In genomic region chr9:87118594-87118993, GRCh38 we compare ENCODE assay signal across 17 cellular contexts.
"Had no signal": no experiment of that assay in that cellular context is flagged by ENCODE, and none has a peak within 500 bp of the region (broad histone marks: within the 10 kb centered on the region; RNA-seq: fewer than 3 reads in every experiment).

No MANE protein-coding gene starts in this region.

- H2AFZ ChIP-seq: hepatocyte had no signal

- H3K36me3 Mint-ChIP-seq: natural killer cell; stimulated activated effector memory CD8-positive, alpha-beta T cell treated with anti-CD3 and anti-CD28 coated beads, Interleukin-12 subunit alpha, Interleukin-12 subunit beta, amount 100 ng/mL, for 72 hours had no signal

- H3K4me2 ChIP-seq: hepatocyte had no signal

- H3K27me3 ChIP-seq: foreskin keratinocyte, hepatocyte, right atrium auricular region, tibial artery, upper lobe of left lung, vagina had no signal

- H3K36me3 ChIP-seq: right atrium auricular region, tibial artery, upper lobe of left lung, vagina had no signal

- DNase-seq: effector memory CD4-positive, alpha-beta T cell; head of caudate nucleus; natural killer cell; stimulated activated CD4-positive, alpha-beta T cell treated with anti-CD3 and anti-CD28 coated beads, Interleukin-4, amount 100 ng/mL, for 1 hour; stimulated activated CD8-positive, alpha-beta memory T cell treated with anti-CD3 and anti-CD28 coated beads, Interleukin-4, amount 100 ng/mL, for 48 hours; tibial artery had no signal

- H3K4me3 ChIP-seq: hepatocyte, mucosa of descending colon, right atrium auricular region, smooth muscle cell, tibial artery, upper lobe of left lung, vagina had no signal

- H3K9me3 Mint-ChIP-seq: natural killer cell; neural crest cell; stimulated activated effector memory CD8-positive, alpha-beta T cell treated with anti-CD3 and anti-CD28 coated beads, Interleukin-12 subunit alpha, Interleukin-12 subunit beta, amount 100 ng/mL, for 72 hours; stimulated activated naive CD8-positive, alpha-beta T cell treated with anti-CD3 and anti-CD28 coated beads, Interleukin-15, Interleukin-2, amounts not matched to agents 100 ng/mL and 50 ng/mL, for 24 hours had no signal

- H3K27ac ChIP-seq: foreskin keratinocyte, hepatocyte, right atrium auricular region, upper lobe of left lung, vagina had no signal

- H3K9me3 ChIP-seq: mucosa of descending colon, right atrium auricular region, tibial artery, upper lobe of left lung, vagina had no signal

- H3K79me2 ChIP-seq: hepatocyte had no signal

- H3K4me1 Mint-ChIP-seq: natural killer cell, neural crest cell had no signal

- H3K4me3 Mint-ChIP-seq: natural killer cell; neural crest cell; stimulated activated effector memory CD8-positive, alpha-beta T cell treated with anti-CD3 and anti-CD28 coated beads, Interleukin-12 subunit alpha, Interleukin-12 subunit beta, amount 100 ng/mL, for 72 hours; stimulated activated naive CD8-positive, alpha-beta T cell treated with anti-CD3 and anti-CD28 coated beads, Interleukin-15, Interleukin-2, amounts not matched to agents 100 ng/mL and 50 ng/mL, for 24 hours had no signal

- H3K27ac Mint-ChIP-seq: natural killer cell; stimulated activated effector memory CD8-positive, alpha-beta T cell treated with anti-CD3 and anti-CD28 coated beads, Interleukin-12 subunit alpha, Interleukin-12 subunit beta, amount 100 ng/mL, for 72 hours; stimulated activated naive CD8-positive, alpha-beta T cell treated with anti-CD3 and anti-CD28 coated beads, Interleukin-15, Interleukin-2, amounts not matched to agents 100 ng/mL and 50 ng/mL, for 24 hours had no signal

- ATAC-seq: esophagus mucosa; foreskin keratinocyte; mucosa of descending colon; natural killer cell; stimulated activated effector memory CD8-positive, alpha-beta T cell treated with anti-CD3 and anti-CD28 coated beads, Interleukin-12 subunit alpha, Interleukin-12 subunit beta, amount 100 ng/mL, for 72 hours had no signal

- H3K4me1 ChIP-seq: vagina had no signal
